In genomic region chr14:42459171-42459685, GRCh38 we compare ENCODE assay signal across 20 cellular contexts.
"Had no signal": no experiment of that assay in that cellular context is flagged by ENCODE, and none has a peak within 500 bp of the region (broad histone marks: within the 10 kb centered on the region; RNA-seq: fewer than 3 reads in every experiment).

No MANE protein-coding gene starts in this region.

- ATAC-seq: T-cell had no signal

- H3K27ac ChIP-seq: RWPE1 had no signal

- DNase-seq: KBM-7, MV-4-11, NCI-H1048, NCI-H1105, NCI-H1417, NCI-H1436 treated with DMSO at 0.1 percent for 48 hours, NCI-H1694, NCI-H187 treated with DMSO at 0.1 percent for 48 hours, NCI-H2029 treated with DMSO at 0.1 percent for 48 hours, NCI-H2107, NCI-H226, NCI-H446 treated with DMSO at 0.1 percent for 48 hours, NCI-H510A treated with DMSO at 0.1 percent for 48 hours, NCI-H526, NCI-H774, SHP77, SK-N-SH, SW 1271, T-cell had no signal

- H3K9ac ChIP-seq: SK-N-SH had no signal

- H3K4me2 ChIP-seq: SK-N-SH had no signal
